ENCODE assay signal across 11 cellular contexts in the genomic region with DNA sequence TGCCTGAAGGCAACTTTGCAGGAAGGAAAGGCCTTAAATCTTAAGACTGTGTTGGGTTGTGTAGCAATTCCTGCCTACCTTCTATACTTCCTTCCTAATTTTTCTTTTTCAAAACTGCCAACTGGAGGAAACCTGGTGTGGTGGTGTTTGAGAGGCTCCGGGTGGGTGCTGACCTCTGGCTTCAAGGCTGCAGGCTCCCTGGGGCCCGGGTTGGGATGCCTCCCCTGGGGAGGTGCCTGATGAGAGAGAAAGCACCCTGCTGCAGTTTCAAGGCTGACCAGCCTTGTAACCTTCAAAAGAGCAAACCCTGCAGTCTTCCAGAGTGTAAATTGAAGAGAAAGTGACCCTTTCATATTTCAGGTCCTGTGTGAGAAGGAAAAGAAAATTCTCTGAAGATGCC. TPM values are rescaled to one million over a fixed set of nuclear protein-coding genes. Genes with fewer than 3 reads are reported as not detected.
A peak's percentile ranks its signal among the peaks of the same experiment; 100 is the strongest.
DNase-seq lines count a peak whose midpoint lies in the region; ATAC-seq, FAIRE-seq and TF ChIP-seq lines count a peak whose summit lies in the region.
"Had no signal": no experiment of that assay in that cellular context is flagged by ENCODE, and none has a peak within 500 bp of the region (broad histone marks: within the 10 kb centered on the region; RNA-seq: fewer than 3 reads in every experiment).

No MANE protein-coding gene starts in this region.

- H3K27ac ChIP-seq in DND-41 (ENCODE audit: low read length) (peak overlapping the region; percentile 27), KMS-11 (peak overlapping the region; percentile 27; the same call in 1 of the 2 replicates)

- no peak for FAIRE-seq in GM19239 (lab: Jason Lieb, UNC)

- H3K27me3 Mint-ChIP-seq in WTC11 (ENCODE audit: low read depth) (no peaks in the 10 kb centered on the region), nephron progenitor cell (ENCODE audit: low read depth, poor library complexity) (peaks cover 6% of the 10 kb centered on the region)

- H3K36me3 Mint-ChIP-seq in WTC11 (peaks cover 3% of the 10 kb centered on the region), nephron progenitor cell (ENCODE audit: low read depth) (peaks cover 69% of the 10 kb centered on the region)

- H3K9me3 Mint-ChIP-seq in WTC11 (no peaks in the 10 kb centered on the region), nephron progenitor cell (no peaks in the 10 kb centered on the region)

- H3K4me3 ChIP-seq in DND-41 (ENCODE audit: low read depth in 1 of 2, low read length in 2 of 2) (no peak overlapping the region), KMS-11 (IDR thresholded peaks at IDR 0.05; ENCODE audit: insufficient read depth, low read depth, low read length) (no peak overlapping the region), BE2C (ENCODE audit: low read depth, low read length) (no peak overlapping the region)

- no peak overlapping the region for H3K9ac ChIP-seq in DND-41 (ENCODE audit: low read depth, low read length)
- no peak overlapping the region for H3K9ac ChIP-seq in KMS-11

- H4K20me1 ChIP-seq in DND-41 (ENCODE audit: insufficient read depth, low read length) = peaks cover 95% of the 10 kb centered on the region
- H4K20me1 ChIP-seq in KMS-11 (ENCODE audit: insufficient read depth) = peaks cover 23% of the 10 kb centered on the region

- no peak overlapping the region for H3K4me2 ChIP-seq in DND-41 (ENCODE audit: insufficient read depth, low read length)
- peak overlapping the region; percentile 34; the same call in 1 of the 2 replicates for H3K4me2 ChIP-seq in KMS-11

- POLR2A ChIA-PET in WTC11 (lab: Charles Lee) = no interaction called here

- no peak for TF ChIP-seq CTCF in DND-41 (IDR thresholded peaks at IDR 0.05; ENCODE audit: borderline replicate concordance, extremely low read depth, low read length, poor library complexity, severe bottlenecking)
- no peak for TF ChIP-seq CTCF in KMS-11 (conservative IDR thresholded peaks at IDR 0.05; ENCODE audit: low read depth, low read length)
- no peak for TF ChIP-seq CTCF in WTC11 (IDR thresholded peaks at IDR 0.05)
- no peak for TF ChIP-seq CTCF in nephron progenitor cell (IDR thresholded peaks at IDR 0.05)
- no peak for TF ChIP-seq CTCF in BE2C (IDR thresholded peaks at IDR 0.05; ENCODE audit: low read depth, low read length)

- H3K4me3 Mint-ChIP-seq in WTC11 (no peak overlapping the region), nephron progenitor cell (no peak overlapping the region)

- H3K9me3 ChIP-seq in DND-41 (ENCODE audit: insufficient read depth, low read length, severe bottlenecking) (no peaks in the 10 kb centered on the region), BE2C (no peaks in the 10 kb centered on the region)

- H2AFZ ChIP-seq in DND-41 (ENCODE audit: low read depth, low read length) (no peak overlapping the region), KMS-11 (ENCODE audit: low read depth) (no peak overlapping the region)

- ATAC-seq in DND-41 (ENCODE audit: insufficient read depth, low read depth) (no peak), WTC11 (no peak), left ventricle myocardium superior (no peak), left lobe of liver (no peak)

- DNase-seq in DND-41 (no peak), WTC11 (ENCODE audit: low spot score) (no peak), nephron progenitor cell (no peak), left ventricle myocardium superior (no peak), GM19239 (ENCODE audit: insufficient read length, low spot score) (no peak), BE2C (no peak), left lobe of liver (ENCODE audit: low spot score) (no peak)
- DNase-seq: NCI-H1092 treated with DMSO at 0.1 percent for 48 hours, NCI-H187 treated with DMSO at 0.1 percent for 48 hours, NCI-H2171 treated with DMSO at 0.1 percent for 48 hours had no signal

- peaks cover 99% of the 10 kb centered on the region for H3K79me2 ChIP-seq in DND-41 (ENCODE audit: insufficient read depth, low read length)
- H3K79me2 ChIP-seq in KMS-11 (ENCODE audit: insufficient read depth, low read depth) = peaks cover 65% of the 10 kb centered on the region

- intact Hi-C loops in left ventricle myocardium superior (cut with micrococcal nuclease) = no loop called here

- peaks cover 11% of the 10 kb centered on the region; the same call in 1 of the 2 replicates for H3K4me1 ChIP-seq in DND-41 (ENCODE audit: insufficient read depth, low read length)
- peaks cover 58% of the 10 kb centered on the region for H3K4me1 ChIP-seq in KMS-11 (ENCODE audit: low read depth, poor library complexity, severe bottlenecking)
- peaks cover 3% of the 10 kb centered on the region; the same call in 1 of the 2 replicates for H3K4me1 ChIP-seq in BE2C

- no peaks in the 10 kb centered on the region for H3K27me3 ChIP-seq in DND-41 (ENCODE audit: insufficient read depth, low read length, poor library complexity)
- no peaks in the 10 kb centered on the region for H3K27me3 ChIP-seq in KMS-11 (ENCODE audit: insufficient read depth, low read depth)
- no peaks in the 10 kb centered on the region for H3K27me3 ChIP-seq in BE2C

- H3K4me1 Mint-ChIP-seq in WTC11 (peaks cover 74% of the 10 kb centered on the region), nephron progenitor cell (peaks cover 71% of the 10 kb centered on the region)

- H3K27ac Mint-ChIP-seq in WTC11 (peak overlapping the region; percentile 94), nephron progenitor cell (peak overlapping the region; percentile 97)

- peaks cover 97% of the 10 kb centered on the region for H3K36me3 ChIP-seq in DND-41 (ENCODE audit: insufficient read depth, low read length)
- no peaks in the 10 kb centered on the region; the same call in 1 of the 2 replicates for H3K36me3 ChIP-seq in KMS-11 (ENCODE audit: insufficient read depth)
- peaks cover 32% of the 10 kb centered on the region for H3K36me3 ChIP-seq in BE2C

- CTCF ChIA-PET in WTC11 (lab: Charles Lee) = interaction anchor here (0.9 kb wide), 1 partner anchor 69 kb away, joined by 3 read pairs; no protein-coding TSS in a partner anchor

TF ChIP-seq in WTC11, 78 proteins besides CTCF, POLR2A, EP300 and RAD21:
- TF ChIP-seq, protein P1, sequence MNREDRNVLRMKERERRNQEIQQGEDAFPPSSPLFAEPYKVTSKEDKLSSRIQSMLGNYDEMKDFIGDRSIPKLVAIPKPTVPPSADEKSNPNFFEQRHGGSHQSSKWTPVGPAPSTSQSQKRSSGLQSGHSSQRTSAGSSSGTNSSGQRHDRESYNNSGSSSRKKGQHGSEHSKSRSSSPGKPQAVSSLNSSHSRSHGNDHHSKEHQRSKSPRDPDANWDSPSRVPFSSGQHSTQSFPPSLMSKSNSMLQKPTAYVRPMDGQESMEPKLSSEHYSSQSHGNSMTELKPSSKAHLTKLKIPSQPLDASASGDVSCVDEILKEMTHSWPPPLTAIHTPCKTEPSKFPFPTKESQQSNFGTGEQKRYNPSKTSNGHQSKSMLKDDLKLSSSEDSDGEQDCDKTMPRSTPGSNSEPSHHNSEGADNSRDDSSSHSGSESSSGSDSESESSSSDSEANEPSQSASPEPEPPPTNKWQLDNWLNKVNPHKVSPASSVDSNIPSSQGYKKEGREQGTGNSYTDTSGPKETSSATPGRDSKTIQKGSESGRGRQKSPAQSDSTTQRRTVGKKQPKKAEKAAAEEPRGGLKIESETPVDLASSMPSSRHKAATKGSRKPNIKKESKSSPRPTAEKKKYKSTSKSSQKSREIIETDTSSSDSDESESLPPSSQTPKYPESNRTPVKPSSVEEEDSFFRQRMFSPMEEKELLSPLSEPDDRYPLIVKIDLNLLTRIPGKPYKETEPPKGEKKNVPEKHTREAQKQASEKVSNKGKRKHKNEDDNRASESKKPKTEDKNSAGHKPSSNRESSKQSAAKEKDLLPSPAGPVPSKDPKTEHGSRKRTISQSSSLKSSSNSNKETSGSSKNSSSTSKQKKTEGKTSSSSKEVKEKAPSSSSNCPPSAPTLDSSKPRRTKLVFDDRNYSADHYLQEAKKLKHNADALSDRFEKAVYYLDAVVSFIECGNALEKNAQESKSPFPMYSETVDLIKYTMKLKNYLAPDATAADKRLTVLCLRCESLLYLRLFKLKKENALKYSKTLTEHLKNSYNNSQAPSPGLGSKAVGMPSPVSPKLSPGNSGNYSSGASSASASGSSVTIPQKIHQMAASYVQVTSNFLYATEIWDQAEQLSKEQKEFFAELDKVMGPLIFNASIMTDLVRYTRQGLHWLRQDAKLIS (CRISPR knock-in tag; IDR thresholded peaks at IDR 0.05; ENCODE audit: borderline replicate concordance) = no peak
- TF ChIP-seq ZNF423 (CRISPR knock-in tag; IDR thresholded peaks at IDR 0.05) = peak; percentile 48

RNA-seq across cellular contexts. Expression of gene MSI2, which starts 55.9 kb away (rescaled TPM):
- total RNA-seq in WTC11 (2021) (79.9 to 87.0 TPM (median 82.1 TPM) in 3 replicates), left ventricle myocardium superior (90.7 TPM), left lobe of liver (24.2 TPM)
- 54.7 TPM for polyA plus RNA-seq in BE2C (2012; ENCODE audit: insufficient read depth, insufficient read length, low read depth)
